14 cellular contexts compared by ENCODE assay signal in the genomic region with DNA sequence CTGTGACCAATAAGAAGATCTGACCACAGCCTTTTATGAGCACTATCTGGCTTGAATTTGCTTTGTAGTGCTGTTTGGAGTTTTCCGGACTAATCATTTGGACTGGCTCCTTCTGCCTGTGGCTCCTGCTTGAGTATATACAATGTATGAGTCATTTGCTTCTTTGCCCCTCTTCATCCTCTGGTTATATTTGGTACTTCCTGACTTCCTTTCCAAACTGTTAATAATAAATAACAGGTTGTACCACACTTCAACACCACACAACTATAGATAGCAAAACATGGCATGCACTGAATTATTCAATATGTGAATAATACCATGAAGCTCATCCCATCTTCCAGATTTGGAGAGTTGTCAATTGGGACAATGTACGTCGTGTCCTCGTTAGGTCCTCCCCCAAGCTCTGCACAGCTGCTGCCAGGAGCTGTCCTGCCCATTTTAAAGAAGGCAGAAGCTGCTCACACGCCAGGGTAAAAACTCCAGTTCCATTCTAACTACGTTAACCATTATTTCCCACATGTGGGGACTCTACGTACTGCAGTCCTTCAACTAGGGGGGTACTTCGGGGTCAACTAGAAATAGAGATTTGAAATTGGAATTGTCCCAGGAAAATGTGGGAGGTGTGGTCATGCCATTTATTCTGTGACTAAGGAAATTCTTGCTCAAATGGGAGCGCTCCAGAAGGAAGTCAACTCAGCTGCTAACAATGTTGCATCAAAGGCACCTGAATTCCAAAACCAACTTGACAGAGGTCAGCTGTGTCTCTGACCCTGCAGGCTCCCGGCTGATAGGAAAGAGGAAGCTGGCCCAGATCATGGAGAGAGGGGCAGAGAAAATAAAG. TPM values are rescaled to one million over a fixed set of nuclear protein-coding genes. Genes with fewer than 3 reads are reported as not detected.
DNase-seq lines count a peak whose midpoint lies in the region; ATAC-seq and TF ChIP-seq lines count a peak whose summit lies in the region.
"Had no signal": no experiment of that assay in that cellular context is flagged by ENCODE, and none has a peak within 500 bp of the region (broad histone marks: within the 10 kb centered on the region; RNA-seq: fewer than 3 reads in every experiment).

No MANE protein-coding gene starts in this region.

- no TSS peak for BruUV-seq in MCF 10A (replicated peaks; lab: Mats Ljungman, UMichigan)

- TF ChIP-seq CTCF in MCF 10A (IDR thresholded peaks at IDR 0.05; ENCODE audit: unreplicated experiment) (no peak), breast epithelium (IDR thresholded peaks at IDR 0.05) (no peak), SK-N-SH (IDR thresholded peaks at IDR 0.05) (no peak), left ventricle myocardium inferior (IDR thresholded peaks at IDR 0.05; ENCODE audit: borderline replicate concordance) (no peak)

- TF ChIP-seq POLR2A in breast epithelium (IDR thresholded peaks at IDR 0.05) = no peak

- peak overlapping the region; percentile 30; the same call in 1 of the 2 replicates for H3K4me2 ChIP-seq in SK-N-SH

- 35% methylated on average over 10 of the region's 10 CpGs for whole genome bisulfite sequencing in SK-N-SH (ENCODE audit: low lambda C conversion rate)

- H3K27ac Mint-ChIP-seq in MCF 10A (ENCODE audit: low read depth, unreplicated experiment) = no peak overlapping the region
- H3K27ac Mint-ChIP-seq: activated T-cell treated with anti-CD3 and anti-CD28 coated beads, Interleukin-2, amount 50 U/mL, for 72 hours; IgD-negative memory B cell had no signal

- H3K4me1 Mint-ChIP-seq in MCF 10A (ENCODE audit: insufficient read depth, unreplicated experiment) = peaks cover 4% of the 10 kb centered on the region

- peaks cover 45% of the 10 kb centered on the region for H3K27me3 Mint-ChIP-seq in MCF 10A (ENCODE audit: insufficient read depth, unreplicated experiment)

- H3K4me3 ChIP-seq in breast epithelium (no peak overlapping the region), SK-N-SH (ENCODE audit: low read depth in 2 of 2, low read length in 1 of 2) (no peak overlapping the region), left ventricle myocardium inferior (peak overlapping the region; percentile 6)
- H3K4me3 ChIP-seq: coronary artery, pancreas had no signal

- H3F3A ChIP-seq in SK-N-SH (replicated peaks; ENCODE audit: insufficient read depth) = no peaks in the 10 kb centered on the region

- POLR2A ChIA-PET in MCF 10A (lab: Yijun Ruan, JAX) = interaction anchor here (0.7 kb wide), 1 partner anchor 89 kb away, joined by 4 read pairs; no protein-coding TSS in a partner anchor
- POLR2A ChIA-PET in SK-N-SH (lab: Yijun Ruan, JAX) = no interaction called here

- no peak for TF ChIP-seq EP300 in SK-N-SH (IDR thresholded peaks at IDR 0.05; ENCODE audit: borderline replicate concordance in 1 of 2, low read depth in 1 of 2, low read length in 1 of 2)

- H3K9me2 ChIP-seq in SK-N-SH = no peaks in the 10 kb centered on the region

- H3K27ac ChIP-seq in breast epithelium (no peak overlapping the region), SK-N-SH (ENCODE audit: low read depth in 2 of 2, low read length in 1 of 2) (no peak overlapping the region), left ventricle myocardium inferior (replicated peaks) (peak overlapping the region; percentile 62)
- H3K27ac ChIP-seq: coronary artery, pancreas had no signal

- no peaks in the 10 kb centered on the region for H3K9me3 ChIP-seq in breast epithelium
- H3K9me3 ChIP-seq in SK-N-SH = no peaks in the 10 kb centered on the region
- no peaks in the 10 kb centered on the region for H3K9me3 ChIP-seq in left ventricle myocardium inferior (replicated peaks)
- H3K9me3 ChIP-seq: pancreas had no signal

- intact Hi-C loops in MCF 10A (cut with micrococcal nuclease) (no loop called here), breast epithelium (cut with DNase I; ENCODE audit: low total_unique reads) (no loop called here), left ventricle myocardium inferior (cut with micrococcal nuclease) (no loop called here)

- no peaks in the 10 kb centered on the region for H3K79me2 ChIP-seq in SK-N-SH (ENCODE audit: insufficient read depth)

- ATAC-seq in HG02885 (IDR thresholded peaks at IDR 0.05; ENCODE audit: poor library complexity, unreplicated experiment) (no peak), GM21381 (IDR thresholded peaks at IDR 0.05; ENCODE audit: unreplicated experiment) (no peak)
- ATAC-seq: activated T-cell treated with anti-CD3 and anti-CD28 coated beads, Interleukin-2, amount 50 U/mL, for 72 hours had no signal

- H3K4me3 Mint-ChIP-seq in MCF 10A (ENCODE audit: unreplicated experiment) = no peak overlapping the region
- H3K4me3 Mint-ChIP-seq: activated T-cell treated with anti-CD3 and anti-CD28 coated beads, Interleukin-2, amount 50 U/mL, for 72 hours; IgD-negative memory B cell had no signal

- H3K27me3 ChIP-seq in breast epithelium (no peaks in the 10 kb centered on the region), SK-N-SH (ENCODE audit: insufficient read depth) (no peaks in the 10 kb centered on the region), left ventricle myocardium inferior (ENCODE audit: low read depth) (no peaks in the 10 kb centered on the region)
- H3K27me3 ChIP-seq: pancreas had no signal

- TF ChIP-seq RAD21 in SK-N-SH (IDR thresholded peaks at IDR 0.05; ENCODE audit: low read length) = no peak

- H3K9ac ChIP-seq in SK-N-SH = no peak overlapping the region

- H3K4me1 ChIP-seq in breast epithelium (no peaks in the 10 kb centered on the region), SK-N-SH (ENCODE audit: control insufficient read depth in 1 of 2, insufficient read depth in 2 of 2, low read depth in 1 of 2, low read length in 1 of 2) (peaks cover 0 to 10% of the 10 kb centered on the region in 2 experiments; a peak in 1 of 4 replicates), left ventricle myocardium inferior (peaks cover 22% of the 10 kb centered on the region)
- H3K4me1 ChIP-seq: pancreas had no signal

- no peaks in the 10 kb centered on the region for H3K9me3 Mint-ChIP-seq in MCF 10A (ENCODE audit: unreplicated experiment)
- H3K9me3 Mint-ChIP-seq: activated T-cell treated with anti-CD3 and anti-CD28 coated beads, Interleukin-2, amount 50 U/mL, for 72 hours had no signal

- no peaks in the 10 kb centered on the region for H3K36me3 ChIP-seq in breast epithelium
- no peaks in the 10 kb centered on the region for H3K36me3 ChIP-seq in SK-N-SH (replicated peaks in 1 of 2; ENCODE audit: control insufficient read depth in 1 of 2, insufficient read depth in 2 of 2, low read length in 1 of 2)
- no peaks in the 10 kb centered on the region for H3K36me3 ChIP-seq in left ventricle myocardium inferior
- H3K36me3 ChIP-seq: pancreas had no signal

- H3K36me3 Mint-ChIP-seq in MCF 10A (ENCODE audit: insufficient read depth, unreplicated experiment) = no peaks in the 10 kb centered on the region
- H3K36me3 Mint-ChIP-seq: IgD-negative memory B cell had no signal

- no peaks in the 10 kb centered on the region for H4K20me1 ChIP-seq in SK-N-SH (ENCODE audit: insufficient read depth)

- CTCF ChIA-PET in MCF 10A (lab: Yijun Ruan, JAX) (no interaction called here), SK-N-SH (lab: Yijun Ruan, JAX) (interaction anchor here (0.8 kb wide), 1 partner anchor 434 kb away, joined by 3 read pairs; no protein-coding TSS in a partner anchor)

- peak; percentile 57 for DNase-seq in MCF 10A (ENCODE audit: unreplicated experiment)
- DNase-seq in breast epithelium (ENCODE audit: low spot score in 2 of 2) = no peak
- DNase-seq in SK-N-SH = no peak
- no peak for DNase-seq in left ventricle myocardium inferior
- DNase-seq in superior temporal gyrus (ENCODE audit: extremely low spot score) = peak; percentile 78
- no peak for DNase-seq in NCI-H2029 (lab: John Stamatoyannopoulos, UW)
- DNase-seq: activated T-cell treated with anti-CD3 and anti-CD28 coated beads, Interleukin-2, amount 50 U/mL, for 72 hours; T1000 had no signal

- H2AFZ ChIP-seq in SK-N-SH (ENCODE audit: low read depth) = no peak overlapping the region

TF ChIP-seq in SK-N-SH, 30 proteins besides CTCF, POLR2A, EP300 and RAD21 (continues in another document):
- TF ChIP-seq, protein P1, sequence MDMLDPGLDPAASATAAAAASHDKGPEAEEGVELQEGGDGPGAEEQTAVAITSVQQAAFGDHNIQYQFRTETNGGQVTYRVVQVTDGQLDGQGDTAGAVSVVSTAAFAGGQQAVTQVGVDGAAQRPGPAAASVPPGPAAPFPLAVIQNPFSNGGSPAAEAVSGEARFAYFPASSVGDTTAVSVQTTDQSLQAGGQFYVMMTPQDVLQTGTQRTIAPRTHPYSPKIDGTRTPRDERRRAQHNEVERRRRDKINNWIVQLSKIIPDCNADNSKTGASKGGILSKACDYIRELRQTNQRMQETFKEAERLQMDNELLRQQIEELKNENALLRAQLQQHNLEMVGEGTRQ (IDR thresholded peaks at IDR 0.05; ENCODE audit: borderline replicate concordance, low read depth, low read length) = no peak
- TF ChIP-seq, protein P2, sequence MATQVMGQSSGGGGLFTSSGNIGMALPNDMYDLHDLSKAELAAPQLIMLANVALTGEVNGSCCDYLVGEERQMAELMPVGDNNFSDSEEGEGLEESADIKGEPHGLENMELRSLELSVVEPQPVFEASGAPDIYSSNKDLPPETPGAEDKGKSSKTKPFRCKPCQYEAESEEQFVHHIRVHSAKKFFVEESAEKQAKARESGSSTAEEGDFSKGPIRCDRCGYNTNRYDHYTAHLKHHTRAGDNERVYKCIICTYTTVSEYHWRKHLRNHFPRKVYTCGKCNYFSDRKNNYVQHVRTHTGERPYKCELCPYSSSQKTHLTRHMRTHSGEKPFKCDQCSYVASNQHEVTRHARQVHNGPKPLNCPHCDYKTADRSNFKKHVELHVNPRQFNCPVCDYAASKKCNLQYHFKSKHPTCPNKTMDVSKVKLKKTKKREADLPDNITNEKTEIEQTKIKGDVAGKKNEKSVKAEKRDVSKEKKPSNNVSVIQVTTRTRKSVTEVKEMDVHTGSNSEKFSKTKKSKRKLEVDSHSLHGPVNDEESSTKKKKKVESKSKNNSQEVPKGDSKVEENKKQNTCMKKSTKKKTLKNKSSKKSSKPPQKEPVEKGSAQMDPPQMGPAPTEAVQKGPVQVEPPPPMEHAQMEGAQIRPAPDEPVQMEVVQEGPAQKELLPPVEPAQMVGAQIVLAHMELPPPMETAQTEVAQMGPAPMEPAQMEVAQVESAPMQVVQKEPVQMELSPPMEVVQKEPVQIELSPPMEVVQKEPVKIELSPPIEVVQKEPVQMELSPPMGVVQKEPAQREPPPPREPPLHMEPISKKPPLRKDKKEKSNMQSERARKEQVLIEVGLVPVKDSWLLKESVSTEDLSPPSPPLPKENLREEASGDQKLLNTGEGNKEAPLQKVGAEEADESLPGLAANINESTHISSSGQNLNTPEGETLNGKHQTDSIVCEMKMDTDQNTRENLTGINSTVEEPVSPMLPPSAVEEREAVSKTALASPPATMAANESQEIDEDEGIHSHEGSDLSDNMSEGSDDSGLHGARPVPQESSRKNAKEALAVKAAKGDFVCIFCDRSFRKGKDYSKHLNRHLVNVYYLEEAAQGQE (IDR thresholded peaks at IDR 0.05; ENCODE audit: low read depth, low read length) = no peak
- TF ChIP-seq YY1 (IDR thresholded peaks at IDR 0.05; ENCODE audit: low read depth) (no peak), CHD2 (IDR thresholded peaks at IDR 0.05; ENCODE audit: low read length, partially characterized antibody) (no peak)

RNA-seq across cellular contexts. Expression of a gene that starts 38.1 kb away (rescaled TPM):
- total RNA-seq in MCF 10A (2022) = not detected in 2 replicates
- under 1 TPM in 2 of 3 donors, not detected in 1; 0.29 to 0.33 TPM for total RNA-seq in breast epithelium
- polyA plus RNA-seq in SK-N-SH (2012; rRNA removed) = 0.06 and 0.08 TPM in 2 replicates
- polyA plus RNA-seq in SK-N-SH (2012; cell fraction: cytosol; rRNA removed) = 0.01 and 0.03 TPM in 2 replicates
- 0.24 and 1.3 TPM in 2 replicates for polyA plus RNA-seq in SK-N-SH (2012; cell fraction: nucleus; rRNA removed)
- total RNA-seq in left ventricle myocardium inferior = 6.2 TPM
- polyA plus RNA-seq: AG04450, IgD-negative memory B cell had no signal

Comparison
In these comparisons a context has a peak if more than half of its experiments do, and no peak if none do; other contexts are left out.
1. DNase-seq: peak in MCF 10A (single experiment) and superior temporal gyrus (single experiment); none in breast epithelium (0 of 2), SK-N-SH (single experiment), left ventricle myocardium inferior (single experiment) and NCI-H2029 (single experiment).